ENCODE assay signal across 13 cellular contexts in genomic region chr12:9761407-9761736, GRCh38. TPM values are rescaled to one million over a fixed set of nuclear protein-coding genes. Genes with fewer than 3 reads are reported as not detected.
DNase-seq lines count a peak whose midpoint lies in the region; ATAC-seq and TF ChIP-seq lines count a peak whose summit lies in the region.
"Had no signal": no experiment of that assay in that cellular context is flagged by ENCODE, and none has a peak within 500 bp of the region (broad histone marks: within the 10 kb centered on the region; RNA-seq: fewer than 3 reads in every experiment).

No MANE protein-coding gene starts in this region.

- intact Hi-C loops in aorta (cut with DNase I): no loop called here

- H3K36me3 ChIP-seq in OCI-LY1 (ENCODE audit: insufficient read depth, low read length) (no peaks in the 10 kb centered on the region), neutrophil (no peaks in the 10 kb centered on the region), aorta (ENCODE audit: control insufficient read depth in 1 of 2, insufficient read depth in 2 of 2, low read length in 1 of 2) (no peaks in the 10 kb centered on the region)

- H3K79me2 ChIP-seq in OCI-LY1 (ENCODE audit: insufficient read depth, low read length): no peaks in the 10 kb centered on the region; the same call in 1 of the 2 replicates

- peaks cover 3% of the 10 kb centered on the region; the same call in 1 of the 2 replicates for H3F3A ChIP-seq in OCI-LY1 (ENCODE audit: insufficient read depth, low read length)

- peaks cover 83% of the 10 kb centered on the region for H3K4me1 ChIP-seq in OCI-LY1 (ENCODE audit: insufficient read depth, low read length, severe bottlenecking)
- H3K4me1 ChIP-seq in neutrophil (ENCODE audit: control insufficient read depth in 1 of 2, insufficient read depth in 1 of 2, low read depth in 1 of 2, low read length in 1 of 2): peaks cover 32 to 43% of the 10 kb centered on the region in 2 experiments
- H3K4me1 ChIP-seq in aorta (ENCODE audit: control insufficient read depth in 1 of 2, insufficient read depth in 2 of 2, low read length in 2 of 2): no peaks in the 10 kb centered on the region

- H3K9me3 ChIP-seq in OCI-LY1 (ENCODE audit: low read length): peaks cover 3% of the 10 kb centered on the region; the same call in 1 of the 2 replicates
- H3K9me3 ChIP-seq in neutrophil: no peaks in the 10 kb centered on the region
- no peaks in the 10 kb centered on the region for H3K9me3 ChIP-seq in aorta (ENCODE audit: control insufficient read depth, low read length)

- DNase-seq in ELR (ENCODE audit: low read depth) (peak; percentile 66), choroid plexus epithelial cell (ENCODE audit: low read depth) (peak; percentile 26), cortex of kidney (lab: John Stamatoyannopoulos, UW) (no peak), aorta (no peak)
- no peak for DNase-seq in activated CD8-positive, alpha-beta memory T cell treated with anti-CD3 and anti-CD28 coated beads, Interleukin-2, amount 50 U/mL, for 4 hours
- DNase-seq: H7, NCI-H1105 treated with DMSO at 0.1 percent for 48 hours, posterior cingulate gyrus had no signal

- H3K4me3 ChIP-seq in OCI-LY1 (ENCODE audit: low read depth, low read length, poor library complexity, severe bottlenecking) (peak overlapping the region; percentile 61), choroid plexus epithelial cell (ENCODE audit: low read depth, low read length) (no peak overlapping the region), neutrophil (ENCODE audit: low read depth in 1 of 2, low read length in 1 of 2) (no peak overlapping the region), aorta (ENCODE audit: low read length in 2 of 2) (no peak overlapping the region)

- H2AFZ ChIP-seq in OCI-LY1 (ENCODE audit: low read length): no peak overlapping the region

- no peak for ATAC-seq in aorta (ENCODE audit: low FRiP score)
- no peak for ATAC-seq in HG03520 (IDR thresholded peaks at IDR 0.05; ENCODE audit: unreplicated experiment)

- no peak for TF ChIP-seq CTCF in OCI-LY1 (IDR thresholded peaks at IDR 0.05; ENCODE audit: low read length)
- no peak for TF ChIP-seq CTCF in choroid plexus epithelial cell (conservative IDR thresholded peaks at IDR 0.05; ENCODE audit: low read depth, low read length)
- TF ChIP-seq CTCF in neutrophil (IDR thresholded peaks at IDR 0.05): no peak

- WGBS in aorta, 2 donors: 54 to 64% methylated on average over 3 of the region's 3 CpGs

- H3K27me3 ChIP-seq in OCI-LY1 (ENCODE audit: insufficient read depth, low read length) (no peaks in the 10 kb centered on the region), neutrophil (no peaks in the 10 kb centered on the region), aorta (ENCODE audit: control insufficient read depth in 1 of 2, insufficient read depth in 2 of 2, low read length in 1 of 2) (no peaks in the 10 kb centered on the region)

- peak overlapping the region; percentile 43 for H3K27ac ChIP-seq in OCI-LY1 (ENCODE audit: low read depth, low read length, poor library complexity, severe bottlenecking)
- H3K27ac ChIP-seq in neutrophil: peak overlapping the region; percentile 32
- H3K27ac ChIP-seq in aorta (ENCODE audit: low read depth in 1 of 2, low read length in 2 of 2): no peak overlapping the region

- H3K9ac ChIP-seq in OCI-LY1 (ENCODE audit: low read length): no peak overlapping the region

- H3K4me2 ChIP-seq in OCI-LY1 (ENCODE audit: low read length): peak overlapping the region; percentile 77

- no peaks in the 10 kb centered on the region for H4K20me1 ChIP-seq in OCI-LY1 (ENCODE audit: insufficient read depth, low read length)

- H3K9me2 ChIP-seq in OCI-LY1 (ENCODE audit: low read depth, low read length): no peaks in the 10 kb centered on the region

RNA-seq across cellular contexts. Expression of gene CD69, which starts 0.7 kb away (rescaled TPM):
- 1 to 10 TPM; 4.4 to 8.4 TPM for total RNA-seq in aorta
- under 1 TPM in 1 of 2 donors, not detected in 1; 0.59 TPM for polyA plus RNA-seq in aorta
- total RNA-seq: fibroblast of lung, H7 had no signal
- polyA plus RNA-seq: fibroblast of lung, keratinocyte had no signal

RNA-seq across cellular contexts. Expression of gene CLECL1, which starts 28.5 kb away (rescaled TPM):
- total RNA-seq in aorta: 1 to 10 TPM in 1 of 2 donors, not detected in 1; 2.1 TPM
- not detected for polyA plus RNA-seq in aorta
- total RNA-seq: fibroblast of lung, H7 had no signal
- polyA plus RNA-seq: fibroblast of lung, keratinocyte had no signal

Comparison
In these comparisons a context has a peak if more than half of its experiments do, and no peak if none do; other contexts are left out.
1. DNase-seq: peak in ELR (single experiment) and choroid plexus epithelial cell (single experiment); none in cortex of kidney (single experiment), activated CD8-positive, alpha-beta memory T cell treated with anti-CD3 and anti-CD28 coated beads, Interleukin-2, amount 50 U/mL, for 4 hours (single experiment) and aorta (0 of 2).
2. H3K27ac ChIP-seq: peak in OCI-LY1 (single experiment) and neutrophil (single experiment); none in aorta (0 of 2).